In the genomic region with DNA sequence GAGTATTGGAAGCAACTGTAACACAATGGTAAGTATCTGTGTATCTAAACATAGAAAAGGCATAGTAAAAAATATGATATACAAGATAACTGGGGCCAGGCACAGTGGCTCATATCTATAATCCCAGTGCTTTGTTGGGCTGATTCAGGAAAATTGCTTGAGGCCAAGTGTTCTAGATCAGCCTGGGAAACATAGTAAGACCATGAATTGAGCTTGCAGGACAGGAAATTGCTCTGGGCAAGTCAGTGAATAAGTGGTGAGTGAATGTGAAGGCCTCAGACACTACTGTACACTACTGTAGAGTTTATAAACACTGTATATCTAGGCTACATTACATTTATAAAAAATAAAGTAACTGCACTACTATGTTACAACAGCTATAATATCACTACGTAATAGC, we compare ENCODE assay signal across 33 cellular contexts.
"Had no signal": no experiment of that assay in that cellular context is flagged by ENCODE, and none has a peak within 500 bp of the region (broad histone marks: within the 10 kb centered on the region; RNA-seq: fewer than 3 reads in every experiment).

No MANE protein-coding gene starts in this region.

- ATAC-seq: activated naive CD4-positive, alpha-beta T cell treated with anti-CD3 and anti-CD28 coated beads, Interleukin-2, amount 50 U/mL, for 72 hours; activated T-cell treated with anti-CD3 and anti-CD28 coated beads, Interleukin-2, amount 50 U/mL, for 4 hours; body of pancreas; Right ventricle myocardium inferior had no signal

- H3K4me1 ChIP-seq: adrenal gland, body of pancreas had no signal

- H3K4me3 ChIP-seq: adrenal gland, body of pancreas, PC-9 had no signal

- H3K4me2 ChIP-seq: PC-9 had no signal

- FAIRE-seq: astrocyte, RCC 7860 had no signal

- H3K36me3 ChIP-seq: adrenal gland had no signal

- H3K27me3 ChIP-seq: adrenal gland, body of pancreas had no signal

- H3K9me3 ChIP-seq: adrenal gland, body of pancreas had no signal

- DNase-seq: activated B cell treated with CpG ODN at 0.5 μM for 24 hours; activated CD4-positive, alpha-beta memory T cell treated with anti-CD3 and anti-CD28 coated beads for 36 hours; activated CD4-positive, alpha-beta T cell treated with anti-CD3 and anti-CD28 coated beads for 4 hours; activated CD4-positive, alpha-beta T cell treated with anti-CD3 and anti-CD28 coated beads, Interleukin-2, amount 50 U/mL, for 1 hour; activated CD4-positive, CD25-positive, alpha-beta regulatory T cell treated with anti-CD3 and anti-CD28 coated beads, Interleukin-2, amount 50 U/mL, for 72 hours; activated CD8-positive, alpha-beta memory T cell treated with anti-CD3 and anti-CD28 coated beads, Interleukin-2, amount 50 U/mL, for 4 hours; activated gamma-delta T cell treated with Interleukin-2 at 50 U/mL for 16 hours; activated naive CD4-positive, alpha-beta T cell treated with anti-CD3 and anti-CD28 coated beads for 36 hours; activated T-cell treated with anti-CD3 and anti-CD28 coated beads for 4 hours; activated T-cell treated with anti-CD3 and anti-CD28 coated beads, Interleukin-2, amount 50 U/mL, for 4 hours; adrenal gland; body of pancreas; central memory CD4-positive, alpha-beta T cell; NCI-H1105; NCI-H1417 treated with DMSO at 0.1 percent for 48 hours; NCI-H187 treated with DMSO at 0.1 percent for 48 hours; NCI-H2081; NCI-H2171 treated with DMSO at 0.1 percent for 48 hours; NCI-H345; NCI-H524 treated with DMSO at 0.1 percent for 48 hours; NK-92 treated with Interleukin-12 subunit alpha and Interleukin-12 subunit beta, amount 100 ng/mL, for 24 hours; PC-9; SIG-M5; SW 1271; T-helper 1 cell; T-helper 2 cell; T-helper 9 cell had no signal

- H2AFZ ChIP-seq: PC-9 had no signal

- H3K27ac ChIP-seq: adrenal gland, body of pancreas, PC-9, RWPE1, VCaP had no signal
